ENCODE assay signal across 9 cellular contexts in genomic region chr1:247112479-247112781, GRCh38. TPM values are rescaled to one million over a fixed set of nuclear protein-coding genes. Genes with fewer than 3 reads are reported as not detected.
DNase-seq lines count a peak whose midpoint lies in the region; ATAC-seq and TF ChIP-seq lines count a peak whose summit lies in the region.
"Had no signal": no experiment of that assay in that cellular context is flagged by ENCODE, and none has a peak within 500 bp of the region (broad histone marks: within the 10 kb centered on the region; RNA-seq: fewer than 3 reads in every experiment).

No MANE protein-coding gene starts in this region.

- H3K4me1 ChIP-seq in colonic mucosa = no peaks in the 10 kb centered on the region
- H3K4me1 ChIP-seq in mucosa of stomach (ENCODE audit: control insufficient read depth, insufficient read depth, low read length) = peaks cover 10% of the 10 kb centered on the region

- CTCF ChIA-PET in HEK293T (lab: Yijun Ruan, JAX) = no interaction called here

- H3K27me3 Mint-ChIP-seq in activated naive CD4-positive, alpha-beta T cell treated with anti-CD3 and anti-CD28 coated beads, Interleukin-2, amount 50 U/mL, for 24 hours = peaks cover 27% of the 10 kb centered on the region
- peaks cover 4% of the 10 kb centered on the region for H3K27me3 Mint-ChIP-seq in type B pancreatic cell

- H3K9me3 ChIP-seq in colonic mucosa (no peaks in the 10 kb centered on the region), mucosa of stomach (ENCODE audit: control insufficient read depth, low read length) (no peaks in the 10 kb centered on the region)

- H3K27ac Mint-ChIP-seq in activated naive CD4-positive, alpha-beta T cell treated with anti-CD3 and anti-CD28 coated beads, Interleukin-2, amount 50 U/mL, for 24 hours = no peak overlapping the region
- H3K27ac Mint-ChIP-seq in type B pancreatic cell = peak overlapping the region; percentile 61

- peaks cover 10% of the 10 kb centered on the region for H3K4me1 Mint-ChIP-seq in activated naive CD4-positive, alpha-beta T cell treated with anti-CD3 and anti-CD28 coated beads, Interleukin-2, amount 50 U/mL, for 24 hours
- H3K4me1 Mint-ChIP-seq in type B pancreatic cell (ENCODE audit: unreplicated experiment) = peaks cover 10% of the 10 kb centered on the region

- H3K4me3 ChIP-seq in colonic mucosa (peak overlapping the region; percentile 80), mucosa of stomach (ENCODE audit: low read length) (no peak overlapping the region)

- no peaks in the 10 kb centered on the region for H3K36me3 ChIP-seq in colonic mucosa
- H3K36me3 ChIP-seq in mucosa of stomach (ENCODE audit: control insufficient read depth, insufficient read depth, low read length) = no peaks in the 10 kb centered on the region

- TF ChIP-seq CTCF in colonic mucosa (IDR thresholded peaks at IDR 0.05) (no peak), type B pancreatic cell (conservative IDR thresholded peaks at IDR 0.05) (no peak)

- H3K4me3 Mint-ChIP-seq in activated naive CD4-positive, alpha-beta T cell treated with anti-CD3 and anti-CD28 coated beads, Interleukin-2, amount 50 U/mL, for 24 hours = peak overlapping the region; percentile 42
- H3K4me3 Mint-ChIP-seq in type B pancreatic cell = peak overlapping the region; percentile 81

- DNase-seq in activated naive CD4-positive, alpha-beta T cell treated with anti-CD3 and anti-CD28 coated beads, Interleukin-2, amount 50 U/mL, for 16 hours = no peak
- DNase-seq in colonic mucosa (no peak), type B pancreatic cell (ENCODE audit: extremely low spot score, unreplicated experiment) (no peak), HEK293T (ENCODE audit: extremely low spot score) (no peak)
- DNase-seq: T-helper 9 cell had no signal

- H3K9ac ChIP-seq in colonic mucosa (ENCODE audit: low read depth in 2 of 2, low read length in 2 of 2) (peak overlapping the region in 1 of 2 donors; percentile 79), mucosa of stomach (ENCODE audit: low read length) (peak overlapping the region; percentile 72)

- H3K27me3 ChIP-seq in colonic mucosa = no peaks in the 10 kb centered on the region
- H3K27me3 ChIP-seq in mucosa of stomach (ENCODE audit: control insufficient read depth, insufficient read depth, low read length) = peaks cover 5% of the 10 kb centered on the region

- H3K27ac ChIP-seq in colonic mucosa = no peak overlapping the region

- H3K9me3 Mint-ChIP-seq in activated naive CD4-positive, alpha-beta T cell treated with anti-CD3 and anti-CD28 coated beads, Interleukin-2, amount 50 U/mL, for 24 hours = peaks cover 1% of the 10 kb centered on the region
- H3K9me3 Mint-ChIP-seq in type B pancreatic cell = no peaks in the 10 kb centered on the region

- intact Hi-C loops in colonic mucosa (cut with DNase I) = no loop called here

- POLR2A ChIA-PET in HEK293T (lab: Yijun Ruan, JAX) = no interaction called here

- ATAC-seq in HG02798 (IDR thresholded peaks at IDR 0.05; ENCODE audit: poor library complexity, unreplicated experiment) (no peak), GM19463 (IDR thresholded peaks at IDR 0.05; ENCODE audit: unreplicated experiment) (no peak)

- H3K36me3 Mint-ChIP-seq in activated naive CD4-positive, alpha-beta T cell treated with anti-CD3 and anti-CD28 coated beads, Interleukin-2, amount 50 U/mL, for 24 hours = peaks cover 3% of the 10 kb centered on the region
- peaks cover 12% of the 10 kb centered on the region for H3K36me3 Mint-ChIP-seq in type B pancreatic cell

TF ChIP-seq in HEK293T, 16 proteins besides CTCF, POLR2A, EP300 and RAD21:
- TF ChIP-seq NFRKB (IDR thresholded peaks at IDR 0.05) (no peak), SP1 (IDR thresholded peaks at IDR 0.05) (no peak), ZNF384 (IDR thresholded peaks at IDR 0.05) (no peak), TARDBP (IDR thresholded peaks at IDR 0.05) (no peak), ARNT (IDR thresholded peaks at IDR 0.05) (no peak), L3MBTL2 (conservative IDR thresholded peaks at IDR 0.05) (no peak), FOXK2 (IDR thresholded peaks at IDR 0.05) (no peak), FOXM1 (IDR thresholded peaks at IDR 0.05; ENCODE audit: borderline replicate concordance) (no peak), LEF1 (IDR thresholded peaks at IDR 0.05; ENCODE audit: borderline replicate concordance) (no peak), CTBP1 (IDR thresholded peaks at IDR 0.05; ENCODE audit: borderline replicate concordance) (no peak), FOXA1 (IDR thresholded peaks at IDR 0.05) (no peak), BHLHE40 (IDR thresholded peaks at IDR 0.05; ENCODE audit: borderline replicate concordance) (no peak)
- TF ChIP-seq, protein P1, sequence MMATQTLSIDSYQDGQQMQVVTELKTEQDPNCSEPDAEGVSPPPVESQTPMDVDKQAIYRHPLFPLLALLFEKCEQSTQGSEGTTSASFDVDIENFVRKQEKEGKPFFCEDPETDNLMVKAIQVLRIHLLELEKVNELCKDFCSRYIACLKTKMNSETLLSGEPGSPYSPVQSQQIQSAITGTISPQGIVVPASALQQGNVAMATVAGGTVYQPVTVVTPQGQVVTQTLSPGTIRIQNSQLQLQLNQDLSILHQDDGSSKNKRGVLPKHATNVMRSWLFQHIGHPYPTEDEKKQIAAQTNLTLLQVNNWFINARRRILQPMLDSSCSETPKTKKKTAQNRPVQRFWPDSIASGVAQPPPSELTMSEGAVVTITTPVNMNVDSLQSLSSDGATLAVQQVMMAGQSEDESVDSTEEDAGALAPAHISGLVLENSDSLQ (IDR thresholded peaks at IDR 0.05) = no peak

RNA-seq across cellular contexts. Expression of gene ZNF669, which starts 8.3 kb away (rescaled TPM):
- 1 to 10 TPM; 6.2 to 6.5 TPM for total RNA-seq in colonic mucosa
- total RNA-seq in type B pancreatic cell (ENCODE audit: low replicate concordance) = 19.8 and 21.3 TPM in 2 replicates

RNA-seq across cellular contexts. Expression of gene ZNF670, which starts 33.8 kb away (rescaled TPM):
- total RNA-seq in colonic mucosa = 1 to 10 TPM; 1.7 to 2.6 TPM
- 6.6 and 8.5 TPM in 2 replicates for total RNA-seq in type B pancreatic cell (ENCODE audit: low replicate concordance)

RNA-seq across cellular contexts. Expression of gene ZNF124, which starts 59.4 kb away (rescaled TPM):
- total RNA-seq in colonic mucosa (10 to 100 TPM; 31.6 to 43.2 TPM), type B pancreatic cell (ENCODE audit: low replicate concordance) (55.1 and 134 TPM in 2 replicates)
